In the genomic region with DNA sequence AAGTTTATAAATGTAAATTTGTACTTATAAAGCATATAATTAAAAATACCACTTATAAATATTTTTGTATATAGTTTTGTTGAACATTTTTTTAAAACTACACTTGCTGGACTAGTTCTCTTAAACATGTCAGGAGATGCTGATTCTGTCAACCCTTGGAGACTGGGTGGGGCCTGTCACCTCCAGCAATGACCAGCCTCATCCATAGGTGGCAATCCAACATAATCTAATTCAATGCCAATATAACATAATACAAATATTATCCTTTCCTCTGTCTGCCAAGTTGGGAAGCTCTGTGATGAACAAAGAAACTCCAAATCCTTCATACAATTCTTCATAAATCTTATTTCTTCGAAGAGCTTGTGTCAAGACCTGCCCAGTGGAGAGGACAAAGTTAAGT, we compare ENCODE assay signal across 9 cellular contexts.
DNase-seq lines count a peak whose midpoint lies in the region; ATAC-seq and TF ChIP-seq lines count a peak whose summit lies in the region.
"Had no signal": no experiment of that assay in that cellular context is flagged by ENCODE, and none has a peak within 500 bp of the region (broad histone marks: within the 10 kb centered on the region; RNA-seq: fewer than 3 reads in every experiment).

No MANE protein-coding gene starts in this region.

- peak in 6 of 10 experiments; percentile 11 to 19 (median 14) for DNase-seq in CD4-positive, alpha-beta T cell
- DNase-seq in Panc1 (ENCODE audit: low read depth, low spot score) (no peak), epithelial cell of proximal tubule (ENCODE audit: low read depth) (no peak), SK-N-DZ (ENCODE audit: low spot score) (no peak), DMS153 treated with DMSO at 0.1 percent for 48 hours (lab: John Stamatoyannopoulos, UW; ENCODE audit: unreplicated experiment) (no peak), NCI-H2171 (lab: John Stamatoyannopoulos, UW) (no peak)

- H3K4me1 Mint-ChIP-seq in CD4-positive, alpha-beta T cell (ENCODE audit: low read depth): peaks cover 87% of the 10 kb centered on the region

- no peaks in the 10 kb centered on the region for H3K27me3 ChIP-seq in CD4-positive, alpha-beta T cell (ENCODE audit: control insufficient read depth, insufficient read depth, low read length)
- no peaks in the 10 kb centered on the region for H3K27me3 ChIP-seq in Panc1 (ENCODE audit: control insufficient read depth, insufficient read depth, low read length)

- peak overlapping the region; percentile 22 for H3K4me3 Mint-ChIP-seq in CD4-positive, alpha-beta T cell

- in situ Hi-C loops in Panc1 (cut with HindIII; ENCODE audit: low pct_unique_long_range_greater_than_20kb, low sequenced_read_pairs): no loop called here

- H3K9me3 ChIP-seq in CD4-positive, alpha-beta T cell (ENCODE audit: control insufficient read depth, low read length): no peaks in the 10 kb centered on the region
- H3K9me3 ChIP-seq in Panc1 (ENCODE audit: control insufficient read depth, insufficient read depth, low read depth, low read length): no peaks in the 10 kb centered on the region

- intact Hi-C loops in CD4-positive, alpha-beta T cell (cut with DNase I, micrococcal nuclease): loop anchor here (1.0 to 2.0 kb wide), 3 partner anchors 617 to 642 kb away; no protein-coding TSS in a partner anchor
- intact Hi-C loops in Panc1 (cut with micrococcal nuclease; ENCODE audit: unreplicated experiment): no loop called here

- BruUV-seq in Panc1 (replicated peaks; lab: Mats Ljungman, UMichigan): no TSS peak

- H3K9me3 Mint-ChIP-seq in CD4-positive, alpha-beta T cell: peaks cover 2% of the 10 kb centered on the region

- H3K4me3 ChIP-seq in Panc1 (ENCODE audit: low read depth in 2 of 2, low read length in 2 of 2) (no peak overlapping the region), epithelial cell of proximal tubule (ENCODE audit: low read depth, low read length) (no peak overlapping the region)
- H3K4me3 ChIP-seq: SK-N-MC had no signal

- POLR2A ChIA-PET in CD4-positive, alpha-beta T cell (lab: Charles Lee): interaction anchor here (1.1 kb wide), 1 partner anchor 34 kb away, joined by 3 read pairs; no protein-coding TSS in a partner anchor
- POLR2A ChIA-PET in Panc1 (lab: Charles Lee): interaction anchor here (0.5 to 0.6 kb wide), 2 partner anchors 25 to 139 kb away, joined by 3 read pairs; no protein-coding TSS in a partner anchor

- no peak overlapping the region for H3K27ac ChIP-seq in CD4-positive, alpha-beta T cell (ENCODE audit: low read depth, low read length)
- no peak overlapping the region for H3K27ac ChIP-seq in Panc1 (ENCODE audit: low read length)
- H3K27ac ChIP-seq: SK-N-MC had no signal

- ATAC-seq in CD4-positive, alpha-beta T cell (ENCODE audit: poor library complexity): peak; percentile 90
- ATAC-seq in GM18517 (IDR thresholded peaks at IDR 0.05; ENCODE audit: unreplicated experiment) (peak; percentile 67), Panc1 (peak; percentile 84), GM21825 (IDR thresholded peaks at IDR 0.05; ENCODE audit: unreplicated experiment) (no peak)

- H3K27ac Mint-ChIP-seq in CD4-positive, alpha-beta T cell: peak overlapping the region; percentile 46

- H3K36me3 Mint-ChIP-seq in CD4-positive, alpha-beta T cell (ENCODE audit: low read depth): peaks cover 56% of the 10 kb centered on the region

- no peaks in the 10 kb centered on the region for H3K27me3 Mint-ChIP-seq in CD4-positive, alpha-beta T cell

- no peaks in the 10 kb centered on the region for H3K36me3 ChIP-seq in Panc1 (ENCODE audit: control insufficient read depth, insufficient read depth, low read length)

- no peaks in the 10 kb centered on the region for H3K4me1 ChIP-seq in Panc1 (ENCODE audit: control insufficient read depth, insufficient read depth, low read length)

- CTCF ChIA-PET in CD4-positive, alpha-beta T cell (lab: Charles Lee): interaction anchor here (0.7 to 1.8 kb wide), 8 partner anchors 9 to 617 kb away, joined by 3 to 5 read pairs (median 3); no protein-coding TSS in a partner anchor
- CTCF ChIA-PET in Panc1 (lab: Charles Lee): interaction anchor here (0.5 kb wide), 1 partner anchor 39 kb away, joined by 3 read pairs; no protein-coding TSS in a partner anchor

- TF ChIP-seq CTCF in CD4-positive, alpha-beta T cell (IDR thresholded peaks at IDR 0.05): peak; percentile 60
- TF ChIP-seq CTCF in Panc1 (IDR thresholded peaks at IDR 0.05) (peak; percentile 61), epithelial cell of proximal tubule (conservative IDR thresholded peaks at IDR 0.05; ENCODE audit: low read depth, low read length) (peak; percentile 23)

Comparison
In these comparisons a context has a peak if more than half of its experiments do, and no peak if none do; other contexts are left out.
1. DNase-seq: peak in CD4-positive, alpha-beta T cell (6 of 10); none in Panc1 (single experiment), epithelial cell of proximal tubule (single experiment), SK-N-DZ (single experiment), DMS153 treated with DMSO at 0.1 percent for 48 hours (single experiment) and NCI-H2171 (single experiment).
2. Peak in every context shown above with its lines, with median percentiles within 50 percentile points of each other: CTCF ChIP-seq.